Comparison of ENCODE assay signal across 8 cellular contexts in the genomic region with DNA sequence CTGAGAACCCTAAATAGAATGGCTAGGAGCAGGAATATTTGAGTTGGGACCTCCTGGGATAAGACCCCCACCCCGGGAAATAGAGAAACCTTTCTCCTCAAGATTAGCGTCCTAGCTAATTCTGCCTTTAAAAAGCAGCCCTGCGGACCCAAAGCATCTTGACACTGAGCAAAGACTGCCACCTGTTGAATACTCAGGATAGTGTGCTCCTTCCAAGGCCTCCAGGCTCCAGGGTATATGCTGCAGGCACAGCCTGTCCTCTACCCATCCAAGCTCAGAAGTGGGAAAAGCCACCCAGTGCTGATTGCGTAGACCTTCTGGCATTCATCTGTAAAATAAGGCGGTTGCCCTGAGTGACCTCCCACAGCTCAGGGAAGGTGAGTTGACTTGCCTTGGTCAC.
DNase-seq lines count a peak whose midpoint lies in the region; ATAC-seq lines count a peak whose summit lies in the region.

No MANE protein-coding gene starts in this region.

- H3K4me3 Mint-ChIP-seq in effector memory CD8-positive, alpha-beta T cell, result no peak overlapping the region

- H3K36me3 Mint-ChIP-seq in effector memory CD8-positive, alpha-beta T cell (ENCODE audit: insufficient read depth), result no peaks in the 10 kb centered on the region

- H3K4me1 Mint-ChIP-seq in effector memory CD8-positive, alpha-beta T cell (ENCODE audit: low read depth in 2 of 2), result no peaks in the 10 kb centered on the region

- H3K27ac Mint-ChIP-seq in effector memory CD8-positive, alpha-beta T cell, result no peak overlapping the region

- no peaks in the 10 kb centered on the region for H3K27me3 Mint-ChIP-seq in effector memory CD8-positive, alpha-beta T cell

- no peaks in the 10 kb centered on the region for H3K9me3 Mint-ChIP-seq in effector memory CD8-positive, alpha-beta T cell

- no peak for ATAC-seq in effector memory CD8-positive, alpha-beta T cell (replicated peaks)
- ATAC-seq in GM19023 (IDR thresholded peaks at IDR 0.05; ENCODE audit: unreplicated experiment), result no peak

- peak; percentile 87 for DNase-seq in DMS53 (lab: John Stamatoyannopoulos, UW)
- DNase-seq in Jurkat, Clone E6-1 (ENCODE audit: low read depth, low spot score), result peak; percentile 18
- DNase-seq in brain pericyte (ENCODE audit: low read depth, low spot score), result peak; percentile 16
- DNase-seq in inferior parietal cortex (ENCODE audit: extremely low spot score), result peak; percentile 60
- DNase-seq in superior temporal gyrus (ENCODE audit: extremely low spot score), result peak; percentile 67
- no peak for DNase-seq in NCI-H526 treated with DMSO at 0.1 percent for 48 hours (lab: John Stamatoyannopoulos, UW)
- no peak for DNase-seq in effector memory CD8-positive, alpha-beta T cell

- no peak overlapping the region for H3K4me3 ChIP-seq in Jurkat, Clone E6-1 (ENCODE audit: low read length)

Comparison
In these comparisons a context has a peak if more than half of its experiments do, and no peak if none do; other contexts are left out.
1. DNase-seq: peak in DMS53 (single experiment), Jurkat, Clone E6-1 (single experiment), brain pericyte (single experiment), inferior parietal cortex (single experiment) and superior temporal gyrus (single experiment); none in NCI-H526 treated with DMSO at 0.1 percent for 48 hours (single experiment) and effector memory CD8-positive, alpha-beta T cell (0 of 3).